In genomic region chr2:120737802-120738516, GRCh38 we compare ENCODE assay signal across 9 cellular contexts. TPM values are rescaled to one million over a fixed set of nuclear protein-coding genes. Genes with fewer than 3 reads are reported as not detected.
DNase-seq lines count a peak whose midpoint lies in the region; ATAC-seq and TF ChIP-seq lines count a peak whose summit lies in the region.
"Had no signal": no experiment of that assay in that cellular context is flagged by ENCODE, and none has a peak within 500 bp of the region (broad histone marks: within the 10 kb centered on the region; RNA-seq: fewer than 3 reads in every experiment).

No MANE protein-coding gene starts in this region.

- TF ChIP-seq CTCF in foreskin fibroblast (IDR thresholded peaks at IDR 0.05; ENCODE audit: low read depth, low read length): no peak

- no peak for ATAC-seq in HG02973 (IDR thresholded peaks at IDR 0.05; ENCODE audit: unreplicated experiment)
- ATAC-seq: GM12878 had no signal

- H3K9me3 ChIP-seq in NT2/D1 (ENCODE audit: insufficient read depth, low read length): no peaks in the 10 kb centered on the region

- H3K4me1 ChIP-seq in NT2/D1 (ENCODE audit: insufficient read depth, insufficient read length) (peaks cover 13% of the 10 kb centered on the region), rectal smooth muscle tissue (ENCODE audit: control insufficient read depth, insufficient read depth, low read length) (peaks cover 9% of the 10 kb centered on the region)

- H3K4me3 ChIP-seq in NT2/D1 (ENCODE audit: insufficient read length, low read depth): peak overlapping the region; percentile 81
- peak overlapping the region; percentile 78 to 83 for H3K4me3 ChIP-seq in foreskin fibroblast (ENCODE audit: low read depth in 1 of 2, low read length in 2 of 2)
- peak overlapping the region; percentile 52 for H3K4me3 ChIP-seq in rectal smooth muscle tissue (ENCODE audit: low read length)
- H3K4me3 ChIP-seq: GM12878 had no signal

- no peak overlapping the region for H3K27ac ChIP-seq in rectal smooth muscle tissue (ENCODE audit: low read depth, low read length)

- no peaks in the 10 kb centered on the region for H3K27me3 ChIP-seq in NT2/D1 (ENCODE audit: insufficient read depth, insufficient read length)
- peaks cover 5% of the 10 kb centered on the region for H3K27me3 ChIP-seq in rectal smooth muscle tissue (ENCODE audit: control insufficient read depth, insufficient read depth, low read length)

- H3K36me3 ChIP-seq in NT2/D1 (ENCODE audit: insufficient read depth, insufficient read length, low read length) (peaks cover 5% of the 10 kb centered on the region), rectal smooth muscle tissue (ENCODE audit: control insufficient read depth, insufficient read depth, low read length) (no peaks in the 10 kb centered on the region)

- DNase-seq in EH (ENCODE audit: low read depth): peak; percentile 54
- DNase-seq in NT2/D1 (ENCODE audit: low read depth, low spot score): no peak
- DNase-seq in foreskin fibroblast: no peak
- DNase-seq in NCI-H1930 (lab: John Stamatoyannopoulos, UW): no peak
- DNase-seq in mesenteric fat pad (ENCODE audit: low spot score): no peak
- no peak for DNase-seq in NK-92 (lab: John Stamatoyannopoulos, UW; ENCODE audit: unreplicated experiment)

- peak overlapping the region; percentile 95 for H3K9ac ChIP-seq in NT2/D1 (ENCODE audit: insufficient read length, low read depth)
- H3K9ac ChIP-seq in rectal smooth muscle tissue (ENCODE audit: low read length): no peak overlapping the region

RNA-seq across cellular contexts. Expression of gene GLI2, which starts 2.3 kb away (rescaled TPM):
- total RNA-seq in mesenteric fat pad: 4.1 TPM
- total RNA-seq: GM12878 had no signal
